ENCODE assay signal across 1 cellular context in the genomic region with DNA sequence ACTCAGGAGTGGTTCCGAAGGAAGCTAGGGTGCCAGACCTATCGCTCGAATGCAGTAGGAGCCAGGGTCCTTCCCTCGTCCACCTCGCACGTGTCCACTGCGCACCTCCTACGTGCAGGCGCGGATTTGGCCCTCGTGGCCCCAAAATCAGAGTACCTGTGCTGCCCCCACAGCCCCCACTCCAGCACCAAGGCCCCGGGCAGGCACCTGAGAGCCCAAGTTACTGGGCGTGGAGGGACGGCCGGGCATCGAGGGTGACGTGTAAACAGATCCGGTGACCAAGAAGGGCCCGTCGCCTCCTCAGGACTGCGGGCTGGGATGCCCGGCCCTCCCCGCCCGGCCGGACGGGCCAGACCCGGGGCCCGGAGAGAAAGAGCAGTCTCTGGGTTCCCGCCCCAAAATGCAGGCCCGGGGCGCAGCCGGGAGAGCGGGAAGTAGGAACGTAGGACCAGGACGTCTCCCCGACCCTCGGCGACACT.
TF ChIP-seq lines count a peak whose summit lies in the region.

No MANE protein-coding gene starts in this region.

TF ChIP-seq in GM12878, 131 proteins besides CTCF, POLR2A, EP300 and RAD21:
- TF ChIP-seq, protein P1, sequence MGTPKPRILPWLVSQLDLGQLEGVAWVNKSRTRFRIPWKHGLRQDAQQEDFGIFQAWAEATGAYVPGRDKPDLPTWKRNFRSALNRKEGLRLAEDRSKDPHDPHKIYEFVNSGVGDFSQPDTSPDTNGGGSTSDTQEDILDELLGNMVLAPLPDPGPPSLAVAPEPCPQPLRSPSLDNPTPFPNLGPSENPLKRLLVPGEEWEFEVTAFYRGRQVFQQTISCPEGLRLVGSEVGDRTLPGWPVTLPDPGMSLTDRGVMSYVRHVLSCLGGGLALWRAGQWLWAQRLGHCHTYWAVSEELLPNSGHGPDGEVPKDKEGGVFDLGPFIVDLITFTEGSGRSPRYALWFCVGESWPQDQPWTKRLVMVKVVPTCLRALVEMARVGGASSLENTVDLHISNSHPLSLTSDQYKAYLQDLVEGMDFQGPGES (IDR thresholded peaks at IDR 0.05): no peak
- TF ChIP-seq SREBF1 (IDR thresholded peaks at IDR 0.05; ENCODE audit: low read length): no peak
- no peak for TF ChIP-seq IKZF2 (IDR thresholded peaks at IDR 0.05)
- no peak for TF ChIP-seq CBFB (IDR thresholded peaks at IDR 0.05; ENCODE audit: low read depth)
- TF ChIP-seq, protein P2, sequence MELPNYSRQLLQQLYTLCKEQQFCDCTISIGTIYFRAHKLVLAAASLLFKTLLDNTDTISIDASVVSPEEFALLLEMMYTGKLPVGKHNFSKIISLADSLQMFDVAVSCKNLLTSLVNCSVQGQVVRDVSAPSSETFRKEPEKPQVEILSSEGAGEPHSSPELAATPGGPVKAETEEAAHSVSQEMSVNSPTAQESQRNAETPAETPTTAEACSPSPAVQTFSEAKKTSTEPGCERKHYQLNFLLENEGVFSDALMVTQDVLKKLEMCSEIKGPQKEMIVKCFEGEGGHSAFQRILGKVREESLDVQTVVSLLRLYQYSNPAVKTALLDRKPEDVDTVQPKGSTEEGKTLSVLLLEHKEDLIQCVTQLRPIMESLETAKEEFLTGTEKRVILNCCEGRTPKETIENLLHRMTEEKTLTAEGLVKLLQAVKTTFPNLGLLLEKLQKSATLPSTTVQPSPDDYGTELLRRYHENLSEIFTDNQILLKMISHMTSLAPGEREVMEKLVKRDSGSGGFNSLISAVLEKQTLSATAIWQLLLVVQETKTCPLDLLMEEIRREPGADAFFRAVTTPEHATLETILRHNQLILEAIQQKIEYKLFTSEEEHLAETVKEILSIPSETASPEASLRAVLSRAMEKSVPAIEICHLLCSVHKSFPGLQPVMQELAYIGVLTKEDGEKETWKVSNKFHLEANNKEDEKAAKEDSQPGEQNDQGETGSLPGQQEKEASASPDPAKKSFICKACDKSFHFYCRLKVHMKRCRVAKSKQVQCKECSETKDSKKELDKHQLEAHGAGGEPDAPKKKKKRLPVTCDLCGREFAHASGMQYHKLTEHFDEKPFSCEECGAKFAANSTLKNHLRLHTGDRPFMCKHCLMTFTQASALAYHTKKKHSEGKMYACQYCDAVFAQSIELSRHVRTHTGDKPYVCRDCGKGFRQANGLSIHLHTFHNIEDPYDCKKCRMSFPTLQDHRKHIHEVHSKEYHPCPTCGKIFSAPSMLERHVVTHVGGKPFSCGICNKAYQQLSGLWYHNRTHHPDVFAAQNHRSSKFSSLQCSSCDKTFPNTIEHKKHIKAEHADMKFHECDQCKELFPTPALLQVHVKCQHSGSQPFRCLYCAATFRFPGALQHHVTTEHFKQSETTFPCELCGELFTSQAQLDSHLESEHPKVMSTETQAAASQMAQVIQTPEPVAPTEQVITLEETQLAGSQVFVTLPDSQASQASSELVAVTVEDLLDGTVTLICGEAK (IDR thresholded peaks at IDR 0.05; ENCODE audit: borderline replicate concordance): no peak
